In genomic region chr6:4931530-4932505, GRCh38 we compare ENCODE assay signal across 13 cellular contexts.
DNase-seq lines count a peak whose midpoint lies in the region; ATAC-seq and TF ChIP-seq lines count a peak whose summit lies in the region.
"Had no signal": no experiment of that assay in that cellular context is flagged by ENCODE, and none has a peak within 500 bp of the region (broad histone marks: within the 10 kb centered on the region; RNA-seq: fewer than 3 reads in every experiment).

No MANE protein-coding gene starts in this region.

- peak overlapping the region; percentile 50; the same call in 1 of the 2 replicates for H3K27ac ChIP-seq in BLaER1
- H3K27ac ChIP-seq in coronary artery, result no peak overlapping the region
- no peak overlapping the region for H3K27ac ChIP-seq in left lung
- H3K27ac ChIP-seq: HL-60 had no signal

- H3K9me3 ChIP-seq in BLaER1, result no peaks in the 10 kb centered on the region
- H3K9me3 ChIP-seq in left lung, result no peaks in the 10 kb centered on the region
- H3K9me3 ChIP-seq: tibial nerve had no signal

- intact Hi-C loops in left lung (cut with DNase I), result loop anchor here in 1 of 2 donors (10.0 kb wide), 1 partner anchor 147 kb away; no protein-coding TSS in a partner anchor

- H3K4me2 ChIP-seq in BLaER1, result peak overlapping the region; percentile 75

- TF ChIP-seq CTCF in coronary artery (IDR thresholded peaks at IDR 0.05) (no peak), left lung (IDR thresholded peaks at IDR 0.05) (no peak)

- H3K4me1 ChIP-seq in BLaER1 (peaks cover 91% of the 10 kb centered on the region), left lung (peaks cover 0 to 13% of the 10 kb centered on the region in 2 donors)

- H3K4me3 ChIP-seq in BLaER1, result no peak overlapping the region
- no peak overlapping the region for H3K4me3 ChIP-seq in coronary artery
- H3K4me3 ChIP-seq in left lung, result no peak overlapping the region
- H3K4me3 ChIP-seq: tibial nerve had no signal

- H3K36me3 ChIP-seq in BLaER1 (peaks cover 10% of the 10 kb centered on the region; the same call in 1 of the 2 replicates), left lung (peaks cover 0 to 6% of the 10 kb centered on the region in 2 donors)

- H3K9ac ChIP-seq in BLaER1, result no peak overlapping the region

- ATAC-seq in left lung (peak; percentile 35), GM18870 (IDR thresholded peaks at IDR 0.05; ENCODE audit: unreplicated experiment) (no peak), GM19035 (IDR thresholded peaks at IDR 0.05; ENCODE audit: unreplicated experiment) (no peak)
- ATAC-seq: activated T-helper 17 cell treated with anti-CD3 and anti-CD28 coated beads, Interleukin-2, amount 50 U/mL, for 72 hours had no signal

- H3K27me3 ChIP-seq in BLaER1 (no peaks in the 10 kb centered on the region), left lung (no peaks in the 10 kb centered on the region)
- H3K27me3 ChIP-seq: tibial nerve had no signal

- H4K20me1 ChIP-seq in BLaER1, result peaks cover 100% of the 10 kb centered on the region

- peak in 39 of 76 experiments; percentile 4 to 74 (median 36) for DNase-seq in HUDEP-2 (lab: John Stamatoyannopoulos, UW; ENCODE audit: unreplicated experiment in 76 of 76)
- DNase-seq in coronary artery (ENCODE audit: low spot score), result peak; percentile 55
- DNase-seq in left lung, result no peak
- no peak for DNase-seq in stimulated activated CD4-positive, alpha-beta T cell treated with anti-CD3 and anti-CD28 coated beads, Interleukin-4, amount 100 ng/mL, for 4 hours
- DNase-seq in activated CD8-positive, alpha-beta memory T cell treated with anti-CD3 and anti-CD28 coated beads, Interleukin-2, amount 50 U/mL, for 4 hours, result no peak
- DNase-seq: DMS53; effector memory CD4-positive, alpha-beta T cell had no signal

Comparison
In these comparisons a context has a peak if more than half of its experiments do, and no peak if none do; other contexts are left out.
1. DNase-seq: peak in HUDEP-2 (39 of 76) and coronary artery (single experiment); none in left lung (0 of 2), stimulated activated CD4-positive, alpha-beta T cell treated with anti-CD3 and anti-CD28 coated beads, Interleukin-4, amount 100 ng/mL, for 4 hours (0 of 2) and activated CD8-positive, alpha-beta memory T cell treated with anti-CD3 and anti-CD28 coated beads, Interleukin-2, amount 50 U/mL, for 4 hours (single experiment).